In genomic region chr1:183622884-183623785, GRCh38 we compare ENCODE assay signal across 9 cellular contexts. TPM values are rescaled to one million over a fixed set of nuclear protein-coding genes. Genes with fewer than 3 reads are reported as not detected.
DNase-seq lines count a peak whose midpoint lies in the region; ATAC-seq, FAIRE-seq and TF ChIP-seq lines count a peak whose summit lies in the region.
"Had no signal": no experiment of that assay in that cellular context is flagged by ENCODE, and none has a peak within 500 bp of the region (broad histone marks: within the 10 kb centered on the region; RNA-seq: fewer than 3 reads in every experiment).

No MANE protein-coding gene starts in this region.

- H3K4me3 ChIP-seq in breast epithelium (no peak overlapping the region), kidney (ENCODE audit: low read length in 2 of 2) (no peak overlapping the region)
- H3K4me3 ChIP-seq: BLaER1 treated with 17β-estradiol and CSF1 and Interleukin-3, amounts not matched to agents 10 nM and 100 nM had no signal

- H3K27me3 Mint-ChIP-seq in T-helper 17 cell = no peaks in the 10 kb centered on the region

- POLR2A ChIA-PET in HEK293T (lab: Yijun Ruan, JAX) = interaction anchor here (1.4 kb wide), 1 partner anchor 18 kb away, joined by 3 read pairs; no protein-coding TSS in a partner anchor

- peak; percentile 97 for ATAC-seq in T-helper 17 cell

- H3K36me3 ChIP-seq in breast epithelium (no peaks in the 10 kb centered on the region), kidney (ENCODE audit: control insufficient read depth in 1 of 2, insufficient read depth in 2 of 2, low read length in 2 of 2) (peaks cover 2 to 6% of the 10 kb centered on the region in 2 donors)

- CTCF ChIA-PET in HEK293T (lab: Yijun Ruan, JAX) = interaction anchor here (0.6 kb wide), 2 partner anchors 209 to 343 kb away, joined by 3 to 4 read pairs; no protein-coding TSS in a partner anchor

- no peak for TF ChIP-seq POLR2A in breast epithelium (IDR thresholded peaks at IDR 0.05)

- peak overlapping the region; percentile 75 for H3K27ac Mint-ChIP-seq in T-helper 17 cell

- no peaks in the 10 kb centered on the region for H3K27me3 ChIP-seq in breast epithelium
- H3K27me3 ChIP-seq: BLaER1 treated with 17β-estradiol and CSF1 and Interleukin-3, amounts not matched to agents 10 nM and 100 nM had no signal

- intact Hi-C loops in breast epithelium (cut with DNase I; ENCODE audit: low total_unique reads) = no loop called here
- intact Hi-C loops in kidney (cut with DNase I) = no loop called here

- H3K27ac ChIP-seq in breast epithelium (no peak overlapping the region), kidney (ENCODE audit: low read depth in 2 of 2, low read length in 2 of 2) (no peak overlapping the region)
- H3K27ac ChIP-seq: BLaER1 treated with 17β-estradiol and CSF1 and Interleukin-3, amounts not matched to agents 10 nM and 100 nM had no signal

- no peaks in the 10 kb centered on the region for H3K9me3 ChIP-seq in T-helper 17 cell (ENCODE audit: control insufficient read depth, low read length, poor library complexity, severe bottlenecking)
- H3K9me3 ChIP-seq in breast epithelium = no peaks in the 10 kb centered on the region
- H3K9me3 ChIP-seq in kidney (ENCODE audit: control insufficient read depth in 1 of 2, low read length in 2 of 2) = no peaks in the 10 kb centered on the region
- H3K9me3 ChIP-seq: BLaER1 treated with 17β-estradiol and CSF1 and Interleukin-3, amounts not matched to agents 10 nM and 100 nM had no signal

- no peak overlapping the region for H3K9ac ChIP-seq in kidney (ENCODE audit: low read length in 2 of 2)

- FAIRE-seq in kidney (lab: Jason Lieb, UNC) = no peak

- DNase-seq in NCI-H510A treated with DMSO at 0.1 percent for 48 hours (lab: John Stamatoyannopoulos, UW) (peak; percentile 79), NCI-H510A (lab: John Stamatoyannopoulos, UW) (no peak), HEK293T (ENCODE audit: extremely low spot score) (peak; percentile 69), NCI-H1092 (lab: John Stamatoyannopoulos, UW) (peak; percentile 47), T-helper 17 cell (peak in 2 of 3 donors; percentile 11 to 12), breast epithelium (ENCODE audit: low spot score in 2 of 2) (no peak), kidney (no peak)
- DNase-seq in stimulated activated CD4-positive, alpha-beta T cell treated with anti-CD3 and anti-CD28 coated beads, Interleukin-4, amount 100 ng/mL, for 4 hours = peak; percentile 13 to 40

- no peaks in the 10 kb centered on the region for H3K4me1 ChIP-seq in breast epithelium
- H3K4me1 ChIP-seq in kidney (ENCODE audit: control insufficient read depth in 1 of 2, insufficient read depth in 1 of 2, low read depth in 1 of 2, low read length in 2 of 2) = peaks cover 0 to 3% of the 10 kb centered on the region in 2 donors

- TF ChIP-seq CTCF in breast epithelium (IDR thresholded peaks at IDR 0.05) (peak in 2 of 3 donors; percentile 40 to 41), kidney (IDR thresholded peaks at IDR 0.05; ENCODE audit: borderline replicate concordance, extremely low read depth, insufficient read depth) (peak; percentile 66)

- no peak overlapping the region for H3K4me3 Mint-ChIP-seq in T-helper 17 cell

- H3K36me3 Mint-ChIP-seq in T-helper 17 cell (ENCODE audit: low read depth) = peaks cover 6% of the 10 kb centered on the region

- H3K4me1 Mint-ChIP-seq in T-helper 17 cell = peaks cover 8% of the 10 kb centered on the region

TF ChIP-seq in HEK293T, 16 proteins besides CTCF, POLR2A, EP300 and RAD21:
- TF ChIP-seq LEF1 (IDR thresholded peaks at IDR 0.05; ENCODE audit: borderline replicate concordance) = no peak
- TF ChIP-seq L3MBTL2 (conservative IDR thresholded peaks at IDR 0.05) = no peak
- TF ChIP-seq ELF4 (IDR thresholded peaks at IDR 0.05) = no peak
- no peak for TF ChIP-seq SUZ12 (IDR thresholded peaks at IDR 0.05)
- no peak for TF ChIP-seq CTBP1 (IDR thresholded peaks at IDR 0.05; ENCODE audit: borderline replicate concordance)
- no peak for TF ChIP-seq BHLHE40 (IDR thresholded peaks at IDR 0.05; ENCODE audit: borderline replicate concordance)

RNA-seq across cellular contexts. Expression of gene ARPC5, which starts 12.4 kb away (rescaled TPM):
- total RNA-seq in T-helper 17 cell (10 to 100 TPM; 62.1 to 69.4 TPM), breast epithelium (10 to 100 TPM; 60.8 to 80.8 (median 70.8) TPM), kidney (107 TPM)
- polyA plus RNA-seq in kidney (ENCODE audit: insufficient read depth, low read depth, low replicate concordance) = 75.9 TPM

RNA-seq across cellular contexts. Expression of gene APOBEC4, which starts 30.0 kb away (rescaled TPM):
- total RNA-seq in T-helper 17 cell = not detected
- total RNA-seq in breast epithelium = not detected
- not detected for total RNA-seq in kidney
- not detected for polyA plus RNA-seq in kidney (ENCODE audit: insufficient read depth, low read depth, low replicate concordance)

RNA-seq across cellular contexts. Expression of gene NCF2, which starts 32.9 kb away (rescaled TPM):
- total RNA-seq in T-helper 17 cell (10 to 100 TPM in 1 of 2 donors, 1 to 10 TPM in 1; 2.7 to 14.7 TPM), breast epithelium (10 to 100 TPM in 2 of 3 donors, 1 to 10 TPM in 1; 4.6 to 45.0 (median 13.0) TPM), kidney (16.7 TPM)
- polyA plus RNA-seq in kidney (ENCODE audit: insufficient read depth, low read depth, low replicate concordance) = 2.5 TPM

Comparison
In these comparisons a context has a peak if more than half of its experiments do, and no peak if none do; other contexts are left out.
1. DNase-seq: peak in NCI-H510A treated with DMSO at 0.1 percent for 48 hours (single experiment), HEK293T (single experiment), NCI-H1092 (single experiment), T-helper 17 cell (2 of 3) and stimulated activated CD4-positive, alpha-beta T cell treated with anti-CD3 and anti-CD28 coated beads, Interleukin-4, amount 100 ng/mL, for 4 hours (2 of 2); none in NCI-H510A (single experiment), breast epithelium (0 of 2) and kidney (single experiment).